ENCODE assay signal across 17 cellular contexts in genomic region chr2:123086613-123087012, GRCh38.
DNase-seq lines count a peak whose midpoint lies in the region; ATAC-seq and TF ChIP-seq lines count a peak whose summit lies in the region.
"Had no signal": no experiment of that assay in that cellular context is flagged by ENCODE, and none has a peak within 500 bp of the region (broad histone marks: within the 10 kb centered on the region; RNA-seq: fewer than 3 reads in every experiment).

No MANE protein-coding gene starts in this region.

- DNase-seq in SKM-1 treated with dmso at 0.1 percent for 144 hours (lab: John Stamatoyannopoulos, UW; ENCODE audit: unreplicated experiment), result peak; percentile 3
- DNase-seq in SKM-1 (lab: John Stamatoyannopoulos, UW; ENCODE audit: unreplicated experiment), result no peak
- peak; percentile 41 for DNase-seq in NOMO-1 treated with DMSO at 0.1 percent for 48 hours (lab: John Stamatoyannopoulos, UW; ENCODE audit: unreplicated experiment)
- DNase-seq in mesothelial cell of epicardium (ENCODE audit: low spot score in 2 of 2, unreplicated experiment in 2 of 2), result no peak
- DNase-seq in DMS153 (lab: John Stamatoyannopoulos, UW), result no peak
- DNase-seq in nucleus accumbens (lab: John Stamatoyannopoulos, UW), result no peak
- DNase-seq: ACHN; C1 segment of cervical spinal cord; CD4-positive, alpha-beta memory T cell; DND-41; GF-D8; H7 had no signal

- TF ChIP-seq CTCF in mesothelial cell of epicardium (IDR thresholded peaks at IDR 0.05; ENCODE audit: unreplicated experiment), result no peak

- H3K27ac Mint-ChIP-seq in mesothelial cell of epicardium, result peak overlapping the region; percentile 2
- H3K27ac Mint-ChIP-seq: B cell; CD4-positive, alpha-beta memory T cell; GM23338 had no signal

- no peaks in the 10 kb centered on the region for H3K36me3 Mint-ChIP-seq in mesothelial cell of epicardium
- H3K36me3 Mint-ChIP-seq: CD4-positive, alpha-beta memory T cell; IgD-negative memory B cell had no signal

- H3K4me1 Mint-ChIP-seq in mesothelial cell of epicardium, result peaks cover 29% of the 10 kb centered on the region
- H3K4me1 Mint-ChIP-seq: B cell; CD4-positive, alpha-beta memory T cell; GM23338; IgD-negative memory B cell had no signal

- H3K27me3 Mint-ChIP-seq in mesothelial cell of epicardium (ENCODE audit: low read depth), result no peaks in the 10 kb centered on the region
- H3K27me3 Mint-ChIP-seq: B cell; CD4-positive, alpha-beta memory T cell; IgD-negative memory B cell had no signal

- H3K9me3 Mint-ChIP-seq in mesothelial cell of epicardium, result peaks cover 11% of the 10 kb centered on the region
- H3K9me3 Mint-ChIP-seq: GM23338 had no signal

- H3K4me3 Mint-ChIP-seq in mesothelial cell of epicardium, result no peak overlapping the region
- H3K4me3 Mint-ChIP-seq: B cell; CD4-positive, alpha-beta memory T cell; GM23338; IgD-negative memory B cell had no signal

- peak; percentile 68 for ATAC-seq in GM19463 (IDR thresholded peaks at IDR 0.05; ENCODE audit: unreplicated experiment)
- no peak for ATAC-seq in HG02642 (IDR thresholded peaks at IDR 0.05; ENCODE audit: poor library complexity, unreplicated experiment)
- ATAC-seq: GM23338 had no signal

Comparison
In these comparisons a context has a peak if more than half of its experiments do, and no peak if none do; other contexts are left out.
1. DNase-seq: peak in SKM-1 treated with dmso at 0.1 percent for 144 hours (single experiment) and NOMO-1 treated with DMSO at 0.1 percent for 48 hours (single experiment); none in SKM-1 (single experiment), mesothelial cell of epicardium (0 of 2), DMS153 (single experiment) and nucleus accumbens (0 of 56).